30 cellular contexts compared by ENCODE assay signal in the genomic region with DNA sequence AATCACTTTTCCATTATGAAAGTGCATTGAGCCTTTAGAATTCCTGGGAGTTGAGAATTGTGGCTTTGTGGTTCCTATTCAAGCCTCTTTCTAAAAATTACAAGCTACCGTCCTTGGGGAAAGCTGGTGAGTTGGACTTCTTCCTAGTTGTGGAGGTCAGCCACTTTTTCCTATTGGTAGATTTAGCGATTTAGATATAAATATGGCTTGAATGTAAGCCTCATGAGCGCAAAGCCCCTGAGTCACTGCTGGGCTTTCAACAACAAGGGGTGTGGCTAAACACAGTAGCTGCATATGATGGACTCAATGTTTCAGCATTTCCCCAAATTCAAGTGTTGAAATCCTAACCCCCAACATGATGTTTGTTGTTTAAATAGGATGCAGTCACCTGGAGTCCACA.
DNase-seq lines count a peak whose midpoint lies in the region; ATAC-seq and TF ChIP-seq lines count a peak whose summit lies in the region.
"Had no signal": no experiment of that assay in that cellular context is flagged by ENCODE, and none has a peak within 500 bp of the region (broad histone marks: within the 10 kb centered on the region; RNA-seq: fewer than 3 reads in every experiment).

No MANE protein-coding gene starts in this region.

- H3K27ac Mint-ChIP-seq in type B pancreatic cell (no peak overlapping the region), glutamatergic neuron (ENCODE audit: unreplicated experiment) (no peak overlapping the region)
- H3K27ac Mint-ChIP-seq: activated CD8-positive, alpha-beta T cell treated with anti-CD3 and anti-CD28 coated beads for 36 hours; IgD-negative memory B cell; naive thymus-derived CD4-positive, alpha-beta T cell had no signal

- no peak overlapping the region for H3K23ac ChIP-seq in mesendoderm (ENCODE audit: low read length)

- H3K4ac ChIP-seq in mesendoderm (ENCODE audit: low read depth, low read length), result peak overlapping the region; percentile 24

- peaks cover 3% of the 10 kb centered on the region for H3K27me3 Mint-ChIP-seq in type B pancreatic cell
- H3K27me3 Mint-ChIP-seq in glutamatergic neuron (ENCODE audit: unreplicated experiment), result no peaks in the 10 kb centered on the region
- H3K27me3 Mint-ChIP-seq: activated CD8-positive, alpha-beta T cell treated with anti-CD3 and anti-CD28 coated beads for 36 hours; IgD-negative memory B cell had no signal

- ATAC-seq in GM18517 (IDR thresholded peaks at IDR 0.05; ENCODE audit: unreplicated experiment), result no peak
- ATAC-seq: activated CD8-positive, alpha-beta T cell treated with anti-CD3 and anti-CD28 coated beads for 36 hours; left cardiac atrium; naive thymus-derived CD4-positive, alpha-beta T cell; Right ventricle myocardium inferior had no signal

- H2BK120ac ChIP-seq in mesendoderm (ENCODE audit: low read depth, low read length), result no peak overlapping the region

- TF ChIP-seq CTCF in AG09309 (IDR thresholded peaks at IDR 0.05; ENCODE audit: control insufficient read depth, insufficient read depth, low read depth, low read length, missing control alignments) (no peak), astrocyte of the spinal cord (IDR thresholded peaks at IDR 0.05; ENCODE audit: low read depth, low read length) (no peak), type B pancreatic cell (conservative IDR thresholded peaks at IDR 0.05) (no peak), glutamatergic neuron (IDR thresholded peaks at IDR 0.05; ENCODE audit: partially characterized antibody, unreplicated experiment) (no peak)

- no peaks in the 10 kb centered on the region for H3K4me1 ChIP-seq in mesendoderm (ENCODE audit: control insufficient read depth, low read depth, low read length)
- H3K4me1 ChIP-seq: adrenal gland; BLaER1 treated with 17β-estradiol and CSF1 and Interleukin-3, amounts not matched to agents 10 nM and 100 nM; right atrium auricular region; stomach had no signal

- H3K79me1 ChIP-seq in mesendoderm (ENCODE audit: low read length), result no peaks in the 10 kb centered on the region

- no peaks in the 10 kb centered on the region for H3K27me3 ChIP-seq in mesendoderm (ENCODE audit: insufficient read depth, low read length, poor library complexity)
- H3K27me3 ChIP-seq: adrenal gland; BLaER1 treated with 17β-estradiol and CSF1 and Interleukin-3, amounts not matched to agents 10 nM and 100 nM; ovary; right atrium auricular region; stomach had no signal

- in situ Hi-C loops in astrocyte of the spinal cord (cut with HindIII; ENCODE audit: low sequenced_read_pairs), result no loop called here

- H2BK15ac ChIP-seq in mesendoderm (replicated peaks; ENCODE audit: low read depth), result no peak overlapping the region

- H4K8ac ChIP-seq in mesendoderm (ENCODE audit: low read depth, low read length), result no peak overlapping the region

- H3K36me3 ChIP-seq in mesendoderm (ENCODE audit: control insufficient read depth, insufficient read depth, low read length), result no peaks in the 10 kb centered on the region
- H3K36me3 ChIP-seq: adrenal gland; BLaER1 treated with 17β-estradiol and CSF1 and Interleukin-3, amounts not matched to agents 10 nM and 100 nM; ovary; right atrium auricular region; stomach had no signal

- no peaks in the 10 kb centered on the region for H3K4me1 Mint-ChIP-seq in type B pancreatic cell (ENCODE audit: unreplicated experiment)
- H3K4me1 Mint-ChIP-seq in glutamatergic neuron (ENCODE audit: low read depth, unreplicated experiment), result no peaks in the 10 kb centered on the region
- H3K4me1 Mint-ChIP-seq: IgD-negative memory B cell; naive thymus-derived CD4-positive, alpha-beta T cell had no signal

- no peak overlapping the region for H3K27ac ChIP-seq in mesendoderm (ENCODE audit: low read depth, low read length)
- H3K27ac ChIP-seq: adrenal gland; BLaER1 treated with 17β-estradiol and CSF1 and Interleukin-3, amounts not matched to agents 10 nM and 100 nM; HL-60; ovary; right atrium auricular region; stomach had no signal

- H3K9ac ChIP-seq in mesendoderm (ENCODE audit: low read length), result no peak overlapping the region
- H3K9ac ChIP-seq: BLaER1 treated with 17β-estradiol and CSF1 and Interleukin-3, amounts not matched to agents 10 nM and 100 nM had no signal

- no CpG with 5 or more reads among the region's 3 CpGs for WGBS in mesendoderm (ENCODE audit: extremely low coverage, insufficient coverage, low lambda C conversion rate)

- no peaks in the 10 kb centered on the region for H3K79me2 ChIP-seq in mesendoderm (ENCODE audit: control insufficient read depth, insufficient read depth, low read length)

- DNase-seq in AG09309 (ENCODE audit: low read depth) (peak; percentile 73), LHCN-M2 (ENCODE audit: low read depth) (peak; percentile 93), astrocyte of the spinal cord (ENCODE audit: low read depth, low spot score) (peak; percentile 67), mesendoderm (no peak), SIG-M5 treated with dmso at 0.1 percent for 504 hours (lab: John Stamatoyannopoulos, UW; ENCODE audit: unreplicated experiment) (no peak), type B pancreatic cell (ENCODE audit: extremely low spot score, unreplicated experiment) (no peak), glutamatergic neuron (no peak)
- DNase-seq: activated CD4-positive, CD25-positive, alpha-beta regulatory T cell; activated CD8-positive, alpha-beta T cell treated with anti-CD3 and anti-CD28 coated beads for 36 hours; activated gamma-delta T cell treated with Interleukin-2 at 50 U/mL for 16 hours; activated T-cell treated with anti-CD3 and anti-CD28 coated beads, Interleukin-2, amount 50 U/mL, for 1 hour; Calu3; caudate nucleus; GOT3; left cardiac atrium; mesenchymal stem cell; naive thymus-derived CD4-positive, alpha-beta T cell; NCI-H1694 treated with DMSO at 0.1 percent for 48 hours; NCI-H2171 treated with DMSO at 0.1 percent for 48 hours; NCI-H69; ovary; stomach; T1000 had no signal

- no peak overlapping the region for H3K56ac ChIP-seq in mesendoderm (ENCODE audit: low read length)

- H4K5ac ChIP-seq in mesendoderm (ENCODE audit: low read length), result no peak overlapping the region

- H3K4me3 Mint-ChIP-seq in type B pancreatic cell (no peak overlapping the region), glutamatergic neuron (ENCODE audit: unreplicated experiment) (no peak overlapping the region)
- H3K4me3 Mint-ChIP-seq: activated CD8-positive, alpha-beta T cell treated with anti-CD3 and anti-CD28 coated beads for 36 hours; IgD-negative memory B cell; naive thymus-derived CD4-positive, alpha-beta T cell had no signal

- H2AK5ac ChIP-seq in mesendoderm (ENCODE audit: low read length), result no peak overlapping the region

- no peaks in the 10 kb centered on the region for H3K9me3 Mint-ChIP-seq in type B pancreatic cell
- no peaks in the 10 kb centered on the region for H3K9me3 Mint-ChIP-seq in glutamatergic neuron (ENCODE audit: unreplicated experiment)
- H3K9me3 Mint-ChIP-seq: activated CD8-positive, alpha-beta T cell treated with anti-CD3 and anti-CD28 coated beads for 36 hours had no signal

- no peak overlapping the region for H3K4me2 ChIP-seq in mesendoderm (ENCODE audit: low read length)
- H3K4me2 ChIP-seq: BLaER1 treated with 17β-estradiol and CSF1 and Interleukin-3, amounts not matched to agents 10 nM and 100 nM had no signal

- no peak overlapping the region for H3K18ac ChIP-seq in mesendoderm (ENCODE audit: low read length)

- H3K36me3 Mint-ChIP-seq in type B pancreatic cell, result no peaks in the 10 kb centered on the region
- H3K36me3 Mint-ChIP-seq in glutamatergic neuron (ENCODE audit: unreplicated experiment), result no peaks in the 10 kb centered on the region
- H3K36me3 Mint-ChIP-seq: IgD-negative memory B cell; naive thymus-derived CD4-positive, alpha-beta T cell had no signal

- H3K4me3 ChIP-seq in AG09309 (ENCODE audit: control insufficient read depth, low read depth, low read length), result no peak overlapping the region
- H3K4me3 ChIP-seq in astrocyte of the spinal cord (ENCODE audit: low read depth, low read length), result no peak overlapping the region
- no peak overlapping the region for H3K4me3 ChIP-seq in mesendoderm (ENCODE audit: low read length)
- H3K4me3 ChIP-seq: adrenal gland; BLaER1 treated with 17β-estradiol and CSF1 and Interleukin-3, amounts not matched to agents 10 nM and 100 nM; ovary; right atrium auricular region; stomach had no signal

- H2BK5ac ChIP-seq in mesendoderm (ENCODE audit: low read length), result no peak overlapping the region

Comparison
In these comparisons a context has a peak if more than half of its experiments do, and no peak if none do; other contexts are left out.
1. DNase-seq: peak in AG09309 (single experiment), LHCN-M2 (single experiment) and astrocyte of the spinal cord (single experiment); none in mesendoderm (single experiment), SIG-M5 treated with dmso at 0.1 percent for 504 hours (single experiment), type B pancreatic cell (single experiment) and glutamatergic neuron (single experiment).